Comparison of ENCODE assay signal across 13 cellular contexts in the genomic region with DNA sequence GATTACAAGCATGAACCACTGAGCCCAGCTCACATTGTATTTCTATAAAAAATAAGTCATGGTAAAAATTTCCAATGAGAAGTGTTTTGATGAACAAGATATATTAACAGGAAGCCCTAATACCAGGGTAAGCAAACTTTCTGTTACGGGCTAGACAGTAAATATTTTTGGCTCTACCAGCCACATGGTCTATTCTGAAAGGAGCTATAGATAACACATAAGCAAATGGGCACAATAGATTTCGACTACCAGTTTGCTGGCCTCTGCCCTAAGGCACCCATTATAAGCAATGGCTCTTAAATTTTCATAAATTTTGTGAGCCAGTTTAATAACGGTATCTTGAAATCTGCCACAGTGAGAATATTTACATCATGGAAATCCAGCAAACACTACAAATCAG. TPM values are rescaled to one million over a fixed set of nuclear protein-coding genes. Genes with fewer than 3 reads are reported as not detected.
DNase-seq lines count a peak whose midpoint lies in the region; ATAC-seq and TF ChIP-seq lines count a peak whose summit lies in the region.
"Had no signal": no experiment of that assay in that cellular context is flagged by ENCODE, and none has a peak within 500 bp of the region (broad histone marks: within the 10 kb centered on the region; RNA-seq: fewer than 3 reads in every experiment).

No MANE protein-coding gene starts in this region.

- H3K4me3 Mint-ChIP-seq in activated CD8-positive, alpha-beta T cell treated with anti-CD3 and anti-CD28 coated beads for 36 hours = no peak overlapping the region
- no peak overlapping the region for H3K4me3 Mint-ChIP-seq in activated CD8-positive, alpha-beta T cell treated with anti-CD3 and anti-CD28 coated beads, Interleukin-2, amount 10 ng/mL, durations not matched to agents 7 days and 5 days
- H3K4me3 Mint-ChIP-seq: mesothelial cell of epicardium had no signal

- ATAC-seq in activated CD8-positive, alpha-beta T cell treated with anti-CD3 and anti-CD28 coated beads for 36 hours = no peak
- ATAC-seq in activated CD8-positive, alpha-beta T cell treated with anti-CD3 and anti-CD28 coated beads, Interleukin-2, amount 10 ng/mL, durations not matched to agents 7 days and 5 days = no peak
- peak; percentile 27 for ATAC-seq in GM21423 (IDR thresholded peaks at IDR 0.05; ENCODE audit: unreplicated experiment)
- peak; percentile 14 for ATAC-seq in HG03378 (IDR thresholded peaks at IDR 0.05; ENCODE audit: unreplicated experiment)
- no peak for ATAC-seq in left lung
- ATAC-seq: upper lobe of right lung had no signal

- H3K27me3 ChIP-seq in left lung = no peaks in the 10 kb centered on the region
- H3K27me3 ChIP-seq: upper lobe of right lung had no signal

- H3K36me3 ChIP-seq in left lung = no peaks in the 10 kb centered on the region
- H3K36me3 ChIP-seq: upper lobe of right lung had no signal

- CTCF ChIA-PET in activated CD8-positive, alpha-beta T cell treated with anti-CD3 and anti-CD28 coated beads for 36 hours (lab: Charles Lee) = interaction anchor here (1.4 to 1.5 kb wide), 2 partner anchors 12 to 14 kb away, joined by 4 to 5 read pairs; no protein-coding TSS in a partner anchor
- CTCF ChIA-PET in activated CD8-positive, alpha-beta T cell treated with anti-CD3 and anti-CD28 coated beads, Interleukin-2, amount 10 ng/mL, durations not matched to agents 7 days and 5 days (lab: Charles Lee) = interaction anchor here (1.0 to 1.1 kb wide), 2 partner anchors 11 to 19 kb away, joined by 3 to 4 read pairs; no protein-coding TSS in a partner anchor

- H3K27ac Mint-ChIP-seq in activated CD8-positive, alpha-beta T cell treated with anti-CD3 and anti-CD28 coated beads for 36 hours = peak overlapping the region; percentile 78
- no peak overlapping the region for H3K27ac Mint-ChIP-seq in activated CD8-positive, alpha-beta T cell treated with anti-CD3 and anti-CD28 coated beads, Interleukin-2, amount 10 ng/mL, durations not matched to agents 7 days and 5 days
- H3K27ac Mint-ChIP-seq: mesothelial cell of epicardium had no signal

- peaks cover 10 to 86% of the 10 kb centered on the region in 2 donors for H3K4me1 ChIP-seq in left lung
- H3K4me1 ChIP-seq: parathyroid adenoma had no signal

- H3K9me3 ChIP-seq in left lung = no peaks in the 10 kb centered on the region
- H3K9me3 ChIP-seq: upper lobe of right lung had no signal

- no peak for TF ChIP-seq CTCF in activated CD8-positive, alpha-beta T cell treated with anti-CD3 and anti-CD28 coated beads for 36 hours (IDR thresholded peaks at IDR 0.05)
- no peak for TF ChIP-seq CTCF in left lung (IDR thresholded peaks at IDR 0.05)

- no peak overlapping the region for H3K4me3 ChIP-seq in left lung
- H3K4me3 ChIP-seq: upper lobe of right lung had no signal

- no peaks in the 10 kb centered on the region for H3K9me3 Mint-ChIP-seq in activated CD8-positive, alpha-beta T cell treated with anti-CD3 and anti-CD28 coated beads for 36 hours
- no peaks in the 10 kb centered on the region for H3K9me3 Mint-ChIP-seq in activated CD8-positive, alpha-beta T cell treated with anti-CD3 and anti-CD28 coated beads, Interleukin-2, amount 10 ng/mL, durations not matched to agents 7 days and 5 days (ENCODE audit: insufficient read depth)
- H3K9me3 Mint-ChIP-seq: mesothelial cell of epicardium had no signal

- H3K4me1 Mint-ChIP-seq in activated CD8-positive, alpha-beta T cell treated with anti-CD3 and anti-CD28 coated beads for 36 hours (ENCODE audit: low read depth) = peaks cover 63% of the 10 kb centered on the region
- H3K4me1 Mint-ChIP-seq in activated CD8-positive, alpha-beta T cell treated with anti-CD3 and anti-CD28 coated beads, Interleukin-2, amount 10 ng/mL, durations not matched to agents 7 days and 5 days (ENCODE audit: low read depth) = peaks cover 35% of the 10 kb centered on the region

- H3K27ac ChIP-seq in left lung = no peak overlapping the region
- H3K27ac ChIP-seq: parathyroid adenoma, upper lobe of right lung had no signal

- intact Hi-C loops in activated CD8-positive, alpha-beta T cell treated with anti-CD3 and anti-CD28 coated beads for 36 hours (cut with micrococcal nuclease) = loop anchor here (10.0 kb wide), 1 partner anchor 225 kb away; the partner anchor contains the start of gene KIF27
- intact Hi-C loops in left lung (cut with DNase I) = no loop called here

- no peak for DNase-seq in activated CD8-positive, alpha-beta T cell treated with anti-CD3 and anti-CD28 coated beads for 36 hours
- DNase-seq in activated CD8-positive, alpha-beta T cell treated with anti-CD3 and anti-CD28 coated beads, Interleukin-2, amount 10 ng/mL, durations not matched to agents 7 days and 5 days = no peak
- DNase-seq in foreskin melanocyte (peak; percentile 18), left lung (no peak), NCI-H510A (lab: John Stamatoyannopoulos, UW) (no peak), NCI-H1694 treated with DMSO at 0.1 percent for 48 hours (lab: John Stamatoyannopoulos, UW) (no peak)
- DNase-seq: NCI-H1105, NCI-H510A treated with DMSO at 0.1 percent for 48 hours, upper lobe of right lung had no signal

- no peaks in the 10 kb centered on the region for H3K27me3 Mint-ChIP-seq in activated CD8-positive, alpha-beta T cell treated with anti-CD3 and anti-CD28 coated beads for 36 hours
- H3K27me3 Mint-ChIP-seq in activated CD8-positive, alpha-beta T cell treated with anti-CD3 and anti-CD28 coated beads, Interleukin-2, amount 10 ng/mL, durations not matched to agents 7 days and 5 days (ENCODE audit: low read depth) = no peaks in the 10 kb centered on the region

- POLR2A ChIA-PET in activated CD8-positive, alpha-beta T cell treated with anti-CD3 and anti-CD28 coated beads for 36 hours (lab: Charles Lee) = interaction anchor here (1.0 kb wide), 1 partner anchor 23 kb away, joined by 3 read pairs; no protein-coding TSS in a partner anchor
- POLR2A ChIA-PET in activated CD8-positive, alpha-beta T cell treated with anti-CD3 and anti-CD28 coated beads, Interleukin-2, amount 10 ng/mL, durations not matched to agents 7 days and 5 days (lab: Charles Lee) = interaction anchor here (0.8 to 1.2 kb wide), 2 partner anchors 9 to 280 kb away, joined by 4 to 6 read pairs; partner anchors contain the start of genes HNRNPK and UBQLN1

- H3K36me3 Mint-ChIP-seq in activated CD8-positive, alpha-beta T cell treated with anti-CD3 and anti-CD28 coated beads for 36 hours (ENCODE audit: low read depth) = peaks cover 23% of the 10 kb centered on the region
- peaks cover 11% of the 10 kb centered on the region for H3K36me3 Mint-ChIP-seq in activated CD8-positive, alpha-beta T cell treated with anti-CD3 and anti-CD28 coated beads, Interleukin-2, amount 10 ng/mL, durations not matched to agents 7 days and 5 days (ENCODE audit: low read depth)
- H3K36me3 Mint-ChIP-seq: mesothelial cell of epicardium had no signal

RNA-seq across cellular contexts. Expression of gene UBQLN1, which starts 8.1 kb away (rescaled TPM):
- 10 to 100 TPM; 80.1 to 92.9 TPM for total RNA-seq in activated CD8-positive, alpha-beta T cell treated with anti-CD3 and anti-CD28 coated beads for 36 hours
- total RNA-seq in activated CD8-positive, alpha-beta T cell treated with anti-CD3 and anti-CD28 coated beads, Interleukin-2, amount 10 ng/mL, durations not matched to agents 7 days and 5 days = 10 to 100 TPM; 95.8 to 98.2 TPM
- 100 to 1,000 TPM in 1 of 2 donors, 10 to 100 TPM in 1; 83.6 to 107 TPM for total RNA-seq in left lung

Comparison
In these comparisons a context has a peak if more than half of its experiments do, and no peak if none do; other contexts are left out.
1. ATAC-seq: peak in GM21423 (single experiment) and HG03378 (single experiment); none in activated CD8-positive, alpha-beta T cell treated with anti-CD3 and anti-CD28 coated beads for 36 hours (single experiment), activated CD8-positive, alpha-beta T cell treated with anti-CD3 and anti-CD28 coated beads, Interleukin-2, amount 10 ng/mL, durations not matched to agents 7 days and 5 days (single experiment) and left lung (single experiment).